Comparison of ENCODE assay signal across 8 cellular contexts in genomic region chr1:204410764-204411450, GRCh38. TPM values are rescaled to one million over a fixed set of nuclear protein-coding genes. Genes with fewer than 3 reads are reported as not detected.
DNase-seq lines count a peak whose midpoint lies in the region; ATAC-seq, FAIRE-seq and TF ChIP-seq lines count a peak whose summit lies in the region.

No MANE protein-coding gene starts in this region.

- H3K27me3 Mint-ChIP-seq in activated CD4-positive, alpha-beta T cell treated with anti-CD3 and anti-CD28 coated beads, Interleukin-2, amount 10 ng/mL, durations not matched to agents 7 days and 5 days: no peaks in the 10 kb centered on the region

- H3K9me1 ChIP-seq in IMR-90 (ENCODE audit: insufficient read depth, low read length) (no peaks in the 10 kb centered on the region), endothelial cell of umbilical vein (replicated peaks; ENCODE audit: control insufficient read depth, extremely low read depth, insufficient read depth, low read length) (no peaks in the 10 kb centered on the region)

- peak overlapping the region; percentile 99 for H2AK9ac ChIP-seq in IMR-90 (replicated peaks; ENCODE audit: low read depth, low read length, poor library complexity)

- H3K36me3 Mint-ChIP-seq in activated CD4-positive, alpha-beta T cell treated with anti-CD3 and anti-CD28 coated beads, Interleukin-2, amount 10 ng/mL, durations not matched to agents 7 days and 5 days (ENCODE audit: low read depth): peaks cover 45% of the 10 kb centered on the region

- H3K9me3 ChIP-seq in IMR-90 (ENCODE audit: control insufficient read depth, insufficient read depth, low read length): no peaks in the 10 kb centered on the region
- no peaks in the 10 kb centered on the region for H3K9me3 ChIP-seq in endothelial cell of umbilical vein (replicated peaks; ENCODE audit: control insufficient read depth, insufficient read depth, low read length)
- H3K9me3 ChIP-seq in mucosa of descending colon: no peaks in the 10 kb centered on the region
- H3K9me3 ChIP-seq in tibial artery: no peaks in the 10 kb centered on the region

- peak overlapping the region; percentile 100 for H3K14ac ChIP-seq in IMR-90 (replicated peaks; ENCODE audit: low read depth, low read length)

- DNase-seq in NCI-H2196 treated with DMSO at 0.1 percent for 48 hours (lab: John Stamatoyannopoulos, UW; ENCODE audit: unreplicated experiment) (peak; percentile 27), NCI-H2196 (lab: John Stamatoyannopoulos, UW; ENCODE audit: unreplicated experiment) (no peak), IMR-90 (peak; percentile 48), endothelial cell of umbilical vein (ENCODE audit: low read depth, low spot score) (peak; percentile 67), mucosa of descending colon (peak; percentile 57 to 76 (median 69)), tibial artery (peak; percentile 43 to 79)
- DNase-seq in activated CD4-positive, alpha-beta T cell treated with anti-CD3 and anti-CD28 coated beads, Interleukin-2, amount 10 ng/mL, durations not matched to agents 7 days and 5 days: peak; percentile 51

- peak; percentile 37 for FAIRE-seq in endothelial cell of umbilical vein (lab: Jason Lieb, UNC)

- H3K9ac ChIP-seq in IMR-90 (ENCODE audit: low read depth, low read length): peak overlapping the region; percentile 98
- peak overlapping the region; percentile 85 for H3K9ac ChIP-seq in endothelial cell of umbilical vein (replicated peaks; ENCODE audit: extremely low read depth, insufficient read depth, low read length)

- peaks cover 57% of the 10 kb centered on the region for H3K79me2 ChIP-seq in endothelial cell of umbilical vein (ENCODE audit: control insufficient read depth, insufficient read depth, low read length)

- H3K4me2 ChIP-seq in IMR-90 (ENCODE audit: low read depth, low read length) (peak overlapping the region; percentile 94), endothelial cell of umbilical vein (ENCODE audit: insufficient read depth, low read length) (peak overlapping the region; percentile 89)

- ATAC-seq in GM21529 (IDR thresholded peaks at IDR 0.05; ENCODE audit: unreplicated experiment) (peak; percentile 32), IMR-90 (ENCODE audit: low read depth) (peak; percentile 43), mucosa of descending colon (peak; percentile 55)

- H3K36me3 ChIP-seq in IMR-90 (ENCODE audit: control insufficient read depth, insufficient read depth, low read length) (peaks cover 4% of the 10 kb centered on the region), endothelial cell of umbilical vein (ENCODE audit: control insufficient read depth in 2 of 2, extremely low read depth in 1 of 2, insufficient read depth in 2 of 2, low read length in 2 of 2) (peaks cover 2 to 3% of the 10 kb centered on the region in 2 experiments), mucosa of descending colon (ENCODE audit: low read depth) (peaks cover 3% of the 10 kb centered on the region), tibial artery (no peaks in the 10 kb centered on the region)

- peak overlapping the region; percentile 85 for H2BK5ac ChIP-seq in IMR-90 (ENCODE audit: low read depth, low read length, poor library complexity, severe bottlenecking)

- H3K27ac ChIP-seq in IMR-90 (ENCODE audit: insufficient read depth, low read length) (peak overlapping the region; percentile 97), endothelial cell of umbilical vein (ENCODE audit: insufficient read depth, low read depth, low read length) (peak overlapping the region; percentile 80), tibial artery (peak overlapping the region; percentile 95 to 100)

- H3K4me1 ChIP-seq in IMR-90 (ENCODE audit: control insufficient read depth, insufficient read depth, low read length) (no peaks in the 10 kb centered on the region), endothelial cell of umbilical vein (ENCODE audit: control insufficient read depth, extremely low read depth, insufficient read depth, low read length) (peaks cover 13% of the 10 kb centered on the region), mucosa of descending colon (ENCODE audit: low read depth) (peaks cover 4% of the 10 kb centered on the region), tibial artery (peaks cover 0 to 25% (median 5%) of the 10 kb centered on the region in 4 donors)

- no peak for TF ChIP-seq CTCF in IMR-90 (conservative IDR thresholded peaks at IDR 0.05; ENCODE audit: low read depth, low read length)
- no peak for TF ChIP-seq CTCF in endothelial cell of umbilical vein (IDR thresholded peaks at IDR 0.05; ENCODE audit: extremely low read depth in 1 of 2, insufficient read depth in 1 of 2, low read depth in 1 of 2, low read length in 2 of 2)
- no peak for TF ChIP-seq CTCF in mucosa of descending colon (IDR thresholded peaks at IDR 0.05)
- TF ChIP-seq CTCF in tibial artery (IDR thresholded peaks at IDR 0.05): no peak

- peaks cover 15% of the 10 kb centered on the region for H3K4me1 Mint-ChIP-seq in activated CD4-positive, alpha-beta T cell treated with anti-CD3 and anti-CD28 coated beads, Interleukin-2, amount 10 ng/mL, durations not matched to agents 7 days and 5 days

- H3K27me3 ChIP-seq in IMR-90 (ENCODE audit: control insufficient read depth, insufficient read depth, low read length) (no peaks in the 10 kb centered on the region), endothelial cell of umbilical vein (ENCODE audit: control insufficient read depth in 2 of 2, insufficient read depth in 2 of 2, low read length in 2 of 2) (no peaks in the 10 kb centered on the region), tibial artery (no peaks in the 10 kb centered on the region)

- 0% methylated on average over 25 of the region's 38 CpGs; no CpG with 5 or more reads in 1 of the 2 experiments for WGBS in IMR-90 (ENCODE audit: extremely low coverage in 2 of 2, insufficient read length in 1 of 2), 2 experiments

- in situ Hi-C loops in IMR-90 (cut with MboI; ENCODE audit: low sequenced_read_pairs): no loop called here

- H4K8ac ChIP-seq in IMR-90 (ENCODE audit: low read depth in 2 of 2, low read length in 2 of 2): peak overlapping the region; percentile 92 to 98; a peak in 3 of 4 replicates

- peak overlapping the region; percentile 99 for H3K56ac ChIP-seq in IMR-90 (ENCODE audit: extremely low read depth, insufficient read depth, low read length)

- H3K4me3 Mint-ChIP-seq in activated CD4-positive, alpha-beta T cell treated with anti-CD3 and anti-CD28 coated beads, Interleukin-2, amount 10 ng/mL, durations not matched to agents 7 days and 5 days: peak overlapping the region; percentile 99

- BruUV-seq in IMR-90 (replicated peaks; lab: Mats Ljungman, UMichigan) (no TSS peak), endothelial cell of umbilical vein (replicated peaks; lab: Mats Ljungman, UMichigan) (no TSS peak)

- TF ChIP-seq POLR2A in IMR-90 (IDR thresholded peaks at IDR 0.05; ENCODE audit: low read depth, low read length): no peak; the same call in 1 of the 2 replicates
- no peak for TF ChIP-seq POLR2A in endothelial cell of umbilical vein (IDR thresholded peaks at IDR 0.05; ENCODE audit: low read depth, low read length)

- H4K91ac ChIP-seq in IMR-90 (ENCODE audit: insufficient read depth, low read depth, low read length): peak overlapping the region; percentile 94

- H3K23ac ChIP-seq in IMR-90 (ENCODE audit: low read depth, low read length): peak overlapping the region; percentile 99

- no peaks in the 10 kb centered on the region for H3K9me3 Mint-ChIP-seq in activated CD4-positive, alpha-beta T cell treated with anti-CD3 and anti-CD28 coated beads, Interleukin-2, amount 10 ng/mL, durations not matched to agents 7 days and 5 days

- H2BK20ac ChIP-seq in IMR-90 (ENCODE audit: low read depth, low read length): no peak overlapping the region

- H3K4ac ChIP-seq in IMR-90 (ENCODE audit: low read depth, low read length): peak overlapping the region; percentile 99

- H3K27ac Mint-ChIP-seq in activated CD4-positive, alpha-beta T cell treated with anti-CD3 and anti-CD28 coated beads, Interleukin-2, amount 10 ng/mL, durations not matched to agents 7 days and 5 days: peak overlapping the region; percentile 99

- peak overlapping the region; percentile 94 for H2AFZ ChIP-seq in IMR-90 (replicated peaks; ENCODE audit: low read length, poor library complexity)
- H2AFZ ChIP-seq in endothelial cell of umbilical vein (ENCODE audit: low read depth, low read length): no peak overlapping the region

- peak overlapping the region; percentile 92 for H4K5ac ChIP-seq in IMR-90 (ENCODE audit: low read depth, low read length)

- H2BK15ac ChIP-seq in IMR-90 (ENCODE audit: low read depth, low read length): no peak overlapping the region

- POLR2A ChIA-PET in IMR-90 (lab: Charles Lee; ENCODE audit: unreplicated experiment) (no interaction called here), endothelial cell of umbilical vein (lab: Charles Lee) (no interaction called here)
- POLR2A ChIA-PET in activated CD4-positive, alpha-beta T cell treated with anti-CD3 and anti-CD28 coated beads, Interleukin-2, amount 10 ng/mL, durations not matched to agents 7 days and 5 days (lab: Charles Lee): interaction anchor here (1.6 kb wide), 1 partner anchor 105 kb away, joined by 6 read pairs; the partner anchor contains the start of gene MDM4

- TF ChIP-seq RAD21 in IMR-90 (IDR thresholded peaks at IDR 0.05; ENCODE audit: low read length): no peak

- H4K20me1 ChIP-seq in IMR-90 (ENCODE audit: insufficient read depth, low read length): peaks cover 56% of the 10 kb centered on the region
- H4K20me1 ChIP-seq in endothelial cell of umbilical vein (replicated peaks; ENCODE audit: control insufficient read depth, extremely low read depth, insufficient read depth, low read length): peaks cover 32% of the 10 kb centered on the region

- H2AK5ac ChIP-seq in IMR-90 (ENCODE audit: low read depth, low read length): peak overlapping the region; percentile 97

- CTCF ChIA-PET in IMR-90 (lab: Yijun Ruan, JAX): interaction anchor here (0.9 kb wide), 1 partner anchor 12 kb away, joined by 4 read pairs; no protein-coding TSS in a partner anchor
- CTCF ChIA-PET in activated CD4-positive, alpha-beta T cell treated with anti-CD3 and anti-CD28 coated beads, Interleukin-2, amount 10 ng/mL, durations not matched to agents 7 days and 5 days (lab: Charles Lee): interaction anchor here (0.6 to 2.9 kb wide), 8 partner anchors 12 to 169 kb away, joined by 3 to 16 read pairs (median 3); no protein-coding TSS in a partner anchor
- CTCF ChIA-PET in endothelial cell of umbilical vein (lab: Charles Lee): interaction anchor here (0.9 to 4.7 kb wide), 8 partner anchors 12 to 96 kb away, joined by 3 to 77 read pairs (median 5); partner anchors contain the start of gene PIK3C2B

- H3K79me1 ChIP-seq in IMR-90 (ENCODE audit: low read depth in 1 of 2, low read length in 2 of 2): peaks cover 0 to 17% of the 10 kb centered on the region in 2 experiments; a peak in 1 of 4 replicates

- intact Hi-C loops in IMR-90 (cut with micrococcal nuclease) (no loop called here), endothelial cell of umbilical vein (cut with micrococcal nuclease) (loop anchor here (1.0 to 2.0 kb wide), 3 partner anchors 20 to 92 kb away; no protein-coding TSS in a partner anchor), mucosa of descending colon (cut with DNase I, micrococcal nuclease) (no loop called here), tibial artery (cut with DNase I; ENCODE audit: low total_unique reads) (no loop called here)

- dilution Hi-C loops in IMR-90 (cut with HindIII; ENCODE audit: low sequenced_read_pairs, unreplicated experiment): no loop called here
- dilution Hi-C loops in endothelial cell of umbilical vein (cut with MboI; ENCODE audit: extremely low pct_ligation_motif_present, low sequenced_read_pairs): no loop called here

- H3K4me3 ChIP-seq in IMR-90 (ENCODE audit: insufficient read depth, low read depth, low read length) (peak overlapping the region; percentile 85), endothelial cell of umbilical vein (replicated peaks in 1 of 3; ENCODE audit: insufficient read depth in 1 of 3, low read depth in 1 of 3, low read length in 3 of 3) (peak overlapping the region; percentile 49 to 94 (median 78)), mucosa of descending colon (peak overlapping the region; percentile 95), tibial artery (peak overlapping the region; percentile 86 to 92)

- peak overlapping the region; percentile 88 for H3K18ac ChIP-seq in IMR-90 (ENCODE audit: low read depth, low read length)

- peak overlapping the region; percentile 90 for H2BK120ac ChIP-seq in IMR-90 (ENCODE audit: low read depth, low read length)

RNA-seq across cellular contexts. Expression of gene PPP1R15B, which starts 0.7 kb away (rescaled TPM):
- total RNA-seq in IMR-90 (2012; rRNA removed) (14.9 and 20.3 TPM in 2 replicates), endothelial cell of umbilical vein (39.8 and 41.7 TPM in 2 replicates), mucosa of descending colon (10 to 100 TPM; 56.7 to 60.2 (median 60.1) TPM)
- polyA plus RNA-seq in IMR-90 (2012; rRNA removed) (14.4 and 15.0 TPM in 2 replicates), endothelial cell of umbilical vein (15.4 and 16.8 TPM in 2 replicates)
- polyA plus RNA-seq in IMR-90 (2012; cell fraction: cytosol; rRNA removed): 8.7 and 10.7 TPM in 2 replicates
- polyA plus RNA-seq in IMR-90 (2012; cell fraction: nucleus; rRNA removed; ENCODE audit: low replicate concordance): 6.9 and 17.1 TPM in 2 replicates
- total RNA-seq in activated CD4-positive, alpha-beta T cell treated with anti-CD3 and anti-CD28 coated beads, Interleukin-2, amount 10 ng/mL, durations not matched to agents 7 days and 5 days: 10 to 100 TPM; 62.5 to 70.6 TPM
- 17.9 and 19.4 TPM in 2 replicates for polyA plus RNA-seq in endothelial cell of umbilical vein (2011; cell fraction: cytosol; rRNA removed)
- polyA plus RNA-seq in endothelial cell of umbilical vein (2011; cell fraction: nucleus; rRNA removed): 19.4 and 23.4 TPM in 2 replicates
- 13.3 and 19.0 TPM in 2 replicates for polyA plus RNA-seq in endothelial cell of umbilical vein (2012)
- polyA minus RNA-seq in endothelial cell of umbilical vein: 38.0 and 39.1 TPM in 2 replicates
- polyA minus RNA-seq in endothelial cell of umbilical vein (2011; cell fraction: cytosol; rRNA and poly(A)+ RNA removed): 107 TPM
- 47.6 and 55.9 TPM in 2 replicates for polyA minus RNA-seq in endothelial cell of umbilical vein (2011; cell fraction: nucleus; rRNA and poly(A)+ RNA removed)

RNA-seq across cellular contexts. Expression of gene PLEKHA6, which starts 51.2 kb away (rescaled TPM):
- total RNA-seq in IMR-90 (2012; rRNA removed) (5.0 and 8.2 TPM in 2 replicates), endothelial cell of umbilical vein (11.5 and 15.0 TPM in 2 replicates), mucosa of descending colon (100 to 1,000 TPM in 2 of 3 donors, 10 to 100 TPM in 1; 82.4 to 154 (median 115) TPM)
- polyA plus RNA-seq in IMR-90 (2012; rRNA removed) (19.9 and 20.6 TPM in 2 replicates), endothelial cell of umbilical vein (2.1 and 2.4 TPM in 2 replicates)
- 10.7 and 13.6 TPM in 2 replicates for polyA plus RNA-seq in IMR-90 (2012; cell fraction: cytosol; rRNA removed)
- 59.8 and 70.3 TPM in 2 replicates for polyA plus RNA-seq in IMR-90 (2012; cell fraction: nucleus; rRNA removed; ENCODE audit: low replicate concordance)
- not detected for total RNA-seq in activated CD4-positive, alpha-beta T cell treated with anti-CD3 and anti-CD28 coated beads, Interleukin-2, amount 10 ng/mL, durations not matched to agents 7 days and 5 days
- polyA plus RNA-seq in endothelial cell of umbilical vein (2011; cell fraction: cytosol; rRNA removed): 2.5 and 3.3 TPM in 2 replicates
- polyA plus RNA-seq in endothelial cell of umbilical vein (2011; cell fraction: nucleus; rRNA removed): 9.7 and 12.6 TPM in 2 replicates
- 2.6 and 4.6 TPM in 2 replicates for polyA plus RNA-seq in endothelial cell of umbilical vein (2012)
- polyA minus RNA-seq in endothelial cell of umbilical vein: 3.9 and 4.1 TPM in 2 replicates
- 8.0 TPM for polyA minus RNA-seq in endothelial cell of umbilical vein (2011; cell fraction: cytosol; rRNA and poly(A)+ RNA removed)
- 6.6 and 8.8 TPM in 2 replicates for polyA minus RNA-seq in endothelial cell of umbilical vein (2011; cell fraction: nucleus; rRNA and poly(A)+ RNA removed)
